8 cellular contexts compared by ENCODE assay signal in the genomic region with DNA sequence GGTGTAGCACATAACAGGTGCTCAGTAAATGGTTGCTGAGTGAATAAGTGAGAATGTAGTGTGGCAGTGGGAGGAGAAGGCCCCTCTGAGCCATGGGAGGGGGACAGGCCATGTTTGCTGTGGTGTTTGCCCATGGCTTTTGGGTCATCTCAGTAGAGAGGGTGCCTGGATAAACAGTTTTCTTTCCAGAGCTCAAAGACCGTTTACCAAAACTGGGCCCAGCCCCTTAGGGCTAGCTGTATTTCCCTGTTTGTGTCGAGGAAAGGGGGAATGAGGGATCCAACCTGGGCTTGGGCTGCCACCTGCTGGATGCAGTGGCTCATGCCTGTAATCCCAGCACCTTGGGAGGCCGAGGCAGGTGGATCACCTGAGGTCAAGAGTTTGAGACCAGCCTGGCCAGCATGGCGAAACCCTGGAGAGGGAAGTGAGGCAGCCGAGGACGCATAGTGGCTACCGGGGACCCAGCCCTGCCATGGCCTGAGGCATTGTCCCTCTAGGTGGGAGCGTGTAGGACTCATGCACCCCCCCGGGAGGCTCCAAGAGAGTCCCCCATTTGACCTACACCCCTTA. TPM values are rescaled to one million over a fixed set of nuclear protein-coding genes. Genes with fewer than 3 reads are reported as not detected.
A peak's percentile ranks its signal among the peaks of the same experiment; 100 is the strongest.
DNase-seq lines count a peak whose midpoint lies in the region; ATAC-seq, FAIRE-seq and TF ChIP-seq lines count a peak whose summit lies in the region.

No MANE protein-coding gene starts in this region.

- no peaks in the 10 kb centered on the region for H3K27me3 ChIP-seq in right atrium auricular region
- no peaks in the 10 kb centered on the region for H3K27me3 ChIP-seq in upper lobe of left lung

- intact Hi-C loops in Right ventricle myocardium superior (cut with DNase I): no loop called here

- no peak for FAIRE-seq in GM12891 (lab: Jason Lieb, UNC)

- H3K27ac ChIP-seq in right atrium auricular region (no peak overlapping the region), RWPE1 (no peak overlapping the region), upper lobe of left lung (no peak overlapping the region)

- CTCF ChIA-PET in RWPE1 (lab: Yijun Ruan, JAX): interaction anchor here (0.6 to 1.1 kb wide), 3 partner anchors 15 to 387 kb away, joined by 3 to 6 read pairs (median 3); no protein-coding TSS in a partner anchor

- H3K4me1 ChIP-seq in right atrium auricular region: peaks cover 0 to 6% of the 10 kb centered on the region in 2 donors
- H3K4me1 ChIP-seq in upper lobe of left lung: peaks cover 0 to 8% (median 6%) of the 10 kb centered on the region in 4 donors

- POLR2A ChIA-PET in RWPE1 (lab: Yijun Ruan, JAX; ENCODE audit: low non-redundant PET): no interaction called here

- TF ChIP-seq POLR2A in upper lobe of left lung (IDR thresholded peaks at IDR 0.05): no peak
- TF ChIP-seq POLR2A in GM12891 (IDR thresholded peaks at IDR 0.05; ENCODE audit: low read depth, low read length): no peak

- no peak for TF ChIP-seq EP300 in upper lobe of left lung (IDR thresholded peaks at IDR 0.05)

- H3K36me3 ChIP-seq in right atrium auricular region (no peaks in the 10 kb centered on the region), upper lobe of left lung (no peaks in the 10 kb centered on the region)

- TF ChIP-seq CTCF in right atrium auricular region (IDR thresholded peaks at IDR 0.05) (peak in 1 of 2 donors; percentile 42), RWPE1 (conservative IDR thresholded peaks at IDR 0.05; ENCODE audit: low read depth) (peak; percentile 67), fibroblast of villous mesenchyme (IDR thresholded peaks at IDR 0.05; ENCODE audit: insufficient read depth, low read depth, low read length) (peak; percentile 49), upper lobe of left lung (IDR thresholded peaks at IDR 0.05) (peak in 4 of 6 experiments; percentile 23 to 62 (median 30))

- no peaks in the 10 kb centered on the region for H3K9me3 ChIP-seq in right atrium auricular region
- H3K9me3 ChIP-seq in upper lobe of left lung: no peaks in the 10 kb centered on the region

- 46 to 98% methylated on average over 6 to 9 of the region's 9 CpGs for WGBS in upper lobe of left lung, 2 donors

- DNase-seq in Right ventricle myocardium superior (peak; percentile 36), right atrium auricular region (ENCODE audit: low spot score) (no peak), RWPE1 (ENCODE audit: low spot score) (peak; percentile 23), fibroblast of villous mesenchyme (ENCODE audit: low read depth) (no peak), upper lobe of left lung (no peak), HuH-7.5 (ENCODE audit: low spot score) (no peak), GM12891 (ENCODE audit: insufficient read length, low spot score) (no peak)
- no peak for DNase-seq in stimulated activated naive CD4-positive, alpha-beta T cell treated with Interleukin-2 at 50 U/mL for 16 hours (lab: John Stamatoyannopoulos, UW)

- H3K4me3 ChIP-seq in right atrium auricular region: no peak overlapping the region
- H3K4me3 ChIP-seq in fibroblast of villous mesenchyme (ENCODE audit: low read depth, low read length): no peak overlapping the region
- no peak overlapping the region for H3K4me3 ChIP-seq in upper lobe of left lung

- ATAC-seq in Right ventricle myocardium superior (ENCODE audit: poor library complexity) (no peak), upper lobe of left lung (ENCODE audit: low FRiP score in 2 of 2) (no peak)

TF ChIP-seq in GM12891, 5 proteins besides CTCF, POLR2A, EP300 and RAD21:
- TF ChIP-seq TAF1 (IDR thresholded peaks at IDR 0.05; ENCODE audit: low read depth, low read length) (no peak), POU2F2 (IDR thresholded peaks at IDR 0.05; ENCODE audit: low read depth, low read length) (no peak), PAX5 (IDR thresholded peaks at IDR 0.05; ENCODE audit: insufficient read depth, low read length, severe bottlenecking) (no peak), SPI1 (IDR thresholded peaks at IDR 0.05; ENCODE audit: low read depth, low read length) (no peak), POLR2AphosphoS5 (IDR thresholded peaks at IDR 0.05; ENCODE audit: low read depth, low read length) (no peak)

RNA-seq across cellular contexts. Expression of a gene that starts 8.7 kb away (rescaled TPM):
- total RNA-seq in Right ventricle myocardium superior: 7.3 TPM
- total RNA-seq in right atrium auricular region: 1 to 10 TPM; 4.7 to 6.0 TPM
- 19.0 and 22.5 TPM in 2 replicates for total RNA-seq in fibroblast of villous mesenchyme
- total RNA-seq in upper lobe of left lung: 10 to 100 TPM; 18.5 to 68.1 (median 28.3) TPM
- polyA plus RNA-seq in GM12891 (2012; ENCODE audit: low read depth, missing spikeins): 9.9 TPM

RNA-seq across cellular contexts. Expression of a gene that starts 20.0 kb away (rescaled TPM):
- total RNA-seq in Right ventricle myocardium superior (not detected), right atrium auricular region (not detected), fibroblast of villous mesenchyme (not detected in 2 replicates), upper lobe of left lung (under 1 TPM in 2 of 6 donors, not detected in 4; 0.23 to 0.24 TPM)
- not detected for polyA plus RNA-seq in GM12891 (2012; ENCODE audit: low read depth, missing spikeins)

RNA-seq across cellular contexts. Expression of a gene that starts 42.9 kb away (rescaled TPM):
- total RNA-seq in Right ventricle myocardium superior (136 TPM), right atrium auricular region (100 to 1,000 TPM in 1 of 2 donors, 10 to 100 TPM in 1; 91.8 to 101 TPM), fibroblast of villous mesenchyme (351 and 365 TPM in 2 replicates), upper lobe of left lung (100 to 1,000 TPM in 5 of 6 donors, 10 to 100 TPM in 1; 23.0 to 404 (median 237) TPM)
- 8.9 TPM for polyA plus RNA-seq in GM12891 (2012; ENCODE audit: low read depth, missing spikeins)

Comparison
In these comparisons a context has a peak if more than half of its experiments do, and no peak if none do; other contexts are left out.
1. DNase-seq: peak in Right ventricle myocardium superior (single experiment) and RWPE1 (single experiment); none in right atrium auricular region (single experiment), fibroblast of villous mesenchyme (single experiment), upper lobe of left lung (0 of 2), HuH-7.5 (single experiment), GM12891 (single experiment) and stimulated activated naive CD4-positive, alpha-beta T cell treated with Interleukin-2 at 50 U/mL for 16 hours (single experiment).